27 cellular contexts compared by ENCODE assay signal in genomic region chrX:39381446-39381845, GRCh38.
"Had no signal": no experiment of that assay in that cellular context is flagged by ENCODE, and none has a peak within 500 bp of the region (broad histone marks: within the 10 kb centered on the region; RNA-seq: fewer than 3 reads in every experiment).

No MANE protein-coding gene starts in this region.

- H3K27me3 ChIP-seq: MG63, Peyer's patch, SJSA1 had no signal

- H3K9me3 Mint-ChIP-seq: activated CD4-positive, alpha-beta memory T cell treated with anti-CD3 and anti-CD28 coated beads for 36 hours; activated T-helper 17 cell treated with anti-CD3 and anti-CD28 coated beads, Interleukin-2, amount 50 U/mL, for 72 hours had no signal

- H3K4me3 Mint-ChIP-seq: activated CD4-positive, alpha-beta memory T cell treated with anti-CD3 and anti-CD28 coated beads for 36 hours; activated CD4-positive, alpha-beta T cell treated with anti-CD3 and anti-CD28 coated beads, Interleukin-2, amount 10 ng/mL, durations not matched to agents 7 days and 5 days; activated naive CD4-positive, alpha-beta T cell treated with anti-CD3 and anti-CD28 coated beads for 36 hours; activated naive CD8-positive, alpha-beta T cell treated with anti-CD3 and anti-CD28 coated beads, Interleukin-2, amount 10 ng/mL, durations not matched to agents 7 days and 5 days; activated T-helper 17 cell treated with anti-CD3 and anti-CD28 coated beads, Interleukin-2, amount 50 U/mL, for 72 hours; T-helper 17 cell had no signal

- H3K4me1 ChIP-seq: adrenal gland, Peyer's patch, SJSA1 had no signal

- H3K36me3 ChIP-seq: adrenal gland, MG63, Peyer's patch, SJSA1 had no signal

- H3K27me3 Mint-ChIP-seq: activated CD4-positive, alpha-beta memory T cell treated with anti-CD3 and anti-CD28 coated beads for 36 hours; activated CD4-positive, alpha-beta T cell treated with anti-CD3 and anti-CD28 coated beads, Interleukin-2, amount 10 ng/mL, durations not matched to agents 7 days and 5 days; activated naive CD8-positive, alpha-beta T cell treated with anti-CD3 and anti-CD28 coated beads, Interleukin-2, amount 10 ng/mL, durations not matched to agents 7 days and 5 days; activated T-helper 17 cell treated with anti-CD3 and anti-CD28 coated beads, Interleukin-2, amount 50 U/mL, for 72 hours had no signal

- H3K4me3 ChIP-seq: adrenal gland, MG63, Peyer's patch, SJSA1 had no signal

- H3K9me3 ChIP-seq: adrenal gland, MG63, Peyer's patch, SJSA1 had no signal

- DNase-seq: activated CD4-positive, alpha-beta memory T cell treated with anti-CD3 and anti-CD28 coated beads for 36 hours; activated CD4-positive, alpha-beta T cell treated with anti-CD3 and anti-CD28 coated beads, Interleukin-2, amount 10 ng/mL, durations not matched to agents 7 days and 5 days; activated CD4-positive, CD25-positive, alpha-beta regulatory T cell; activated gamma-delta T cell; activated naive CD4-positive, alpha-beta T cell treated with anti-CD3 and anti-CD28 coated beads for 36 hours; activated naive CD8-positive, alpha-beta T cell treated with anti-CD3 and anti-CD28 coated beads, Interleukin-2, amount 10 ng/mL, durations not matched to agents 7 days and 5 days; activated T-cell treated with anti-CD3 and anti-CD28 coated beads for 4 hours; activated T-cell treated with anti-CD3 and anti-CD28 coated beads, Interleukin-2, amount 50 U/mL, for 48 hours; adrenal gland; anterior cingulate cortex; caudate nucleus; MG63; MV-4-11; NCI-H1105; NCI-H1436; NCI-H1694 treated with DMSO at 0.1 percent for 48 hours; NCI-H2029 treated with DMSO at 0.1 percent for 48 hours; NCI-H510A treated with DMSO at 0.1 percent for 48 hours; NCI-H69; Peyer's patch; Right ventricle myocardium superior; T-helper 17 cell; T-helper 9 cell had no signal

- H3K27ac Mint-ChIP-seq: activated CD4-positive, alpha-beta memory T cell treated with anti-CD3 and anti-CD28 coated beads for 36 hours; activated CD4-positive, alpha-beta T cell treated with anti-CD3 and anti-CD28 coated beads, Interleukin-2, amount 10 ng/mL, durations not matched to agents 7 days and 5 days; activated naive CD4-positive, alpha-beta T cell treated with anti-CD3 and anti-CD28 coated beads for 36 hours; activated naive CD8-positive, alpha-beta T cell treated with anti-CD3 and anti-CD28 coated beads, Interleukin-2, amount 10 ng/mL, durations not matched to agents 7 days and 5 days; activated T-helper 17 cell treated with anti-CD3 and anti-CD28 coated beads, Interleukin-2, amount 50 U/mL, for 72 hours; T-helper 17 cell had no signal

- ATAC-seq: activated T-helper 17 cell treated with anti-CD3 and anti-CD28 coated beads, Interleukin-2, amount 50 U/mL, for 72 hours; T-helper 17 cell had no signal

- H3K36me3 Mint-ChIP-seq: activated CD4-positive, alpha-beta memory T cell treated with anti-CD3 and anti-CD28 coated beads for 36 hours had no signal

- H3K27ac ChIP-seq: adrenal gland, Peyer's patch, RWPE1, SJSA1, VCaP had no signal

- H3K4me1 Mint-ChIP-seq: activated CD4-positive, alpha-beta T cell treated with anti-CD3 and anti-CD28 coated beads, Interleukin-2, amount 10 ng/mL, durations not matched to agents 7 days and 5 days; activated T-helper 17 cell treated with anti-CD3 and anti-CD28 coated beads, Interleukin-2, amount 50 U/mL, for 72 hours; T-helper 17 cell had no signal
